In the genomic region with DNA sequence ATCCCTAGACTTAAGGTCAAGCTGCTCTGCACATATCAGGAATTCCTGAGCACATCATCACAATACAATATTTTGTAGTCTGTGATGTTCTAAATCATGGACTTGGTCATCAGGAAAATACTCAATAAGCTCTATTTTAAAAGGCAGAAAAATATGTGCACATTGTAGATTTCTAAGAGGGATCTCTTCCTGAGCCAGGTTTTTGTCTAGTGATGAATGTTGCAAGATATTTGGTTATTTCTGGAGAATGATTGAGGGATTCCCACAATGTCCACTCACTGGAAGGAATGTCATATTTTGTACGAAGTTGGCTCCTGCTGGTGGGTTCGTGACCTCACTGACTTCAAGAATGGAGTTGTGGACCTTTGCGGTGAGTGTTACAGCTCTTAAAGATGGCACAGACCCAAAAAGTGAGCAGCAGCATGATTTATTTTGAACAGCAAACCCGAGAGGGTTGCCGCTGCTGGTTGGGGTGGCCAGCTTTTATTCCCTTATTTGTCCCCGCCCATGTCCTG, we compare ENCODE assay signal across 23 cellular contexts.
"Had no signal": no experiment of that assay in that cellular context is flagged by ENCODE, and none has a peak within 500 bp of the region (broad histone marks: within the 10 kb centered on the region; RNA-seq: fewer than 3 reads in every experiment).

No MANE protein-coding gene starts in this region.

- H3K27ac Mint-ChIP-seq: activated naive CD4-positive, alpha-beta T cell treated with anti-CD3 and anti-CD28 coated beads, Interleukin-2, amount 50 U/mL, for 72 hours; activated T-cell treated with anti-CD3 and anti-CD28 coated beads, Interleukin-2, amount 50 U/mL, for 24 hours; activated T-helper 17 cell treated with anti-CD3 and anti-CD28 coated beads, Interleukin-2, amount 50 U/mL, for 72 hours; T-cell; T-helper 2 cell treated with Interferon-gamma antibody and Interleukin-4, amounts not matched to agents 5 μg/mL and 100 μg/mL, for 36 hours had no signal

- DNase-seq: activated CD4-positive, alpha-beta T cell treated with anti-CD3 and anti-CD28 coated beads for 1 hour; activated CD4-positive, alpha-beta T cell treated with anti-CD3 and anti-CD28 coated beads, Interleukin-2, amount 50 U/mL, for 1 hour; activated CD8-positive, alpha-beta memory T cell treated with anti-CD3 and anti-CD28 coated beads for 24 hours; activated CD8-positive, alpha-beta memory T cell treated with anti-CD3 and anti-CD28 coated beads, Interleukin-2, amount 50 U/mL, for 4 hours; activated T-cell treated with anti-CD3 and anti-CD28 coated beads, Interleukin-2, amount 50 U/mL, for 24 hours; hippocampal formation; left cardiac atrium; posterior cingulate gyrus; spleen; stimulated activated CD4-positive, alpha-beta T cell treated with anti-CD3 and anti-CD28 coated beads, Interleukin-4, amount 100 ng/mL, for 1 hour; stimulated activated naive CD4-positive, alpha-beta T cell; T-cell; trophoblast cell; uterus had no signal

- H3K4me3 ChIP-seq: ascending aorta, cardiac muscle cell, spleen, testis, uterus had no signal

- ATAC-seq: activated naive CD4-positive, alpha-beta T cell treated with anti-CD3 and anti-CD28 coated beads, Interleukin-2, amount 50 U/mL, for 72 hours; activated T-helper 17 cell treated with anti-CD3 and anti-CD28 coated beads, Interleukin-2, amount 50 U/mL, for 72 hours; left cardiac atrium; sciatic nerve; T-cell had no signal

- H3K27me3 ChIP-seq: ascending aorta, cardiac muscle cell, spleen, testis, uterus had no signal

- H3K27ac ChIP-seq: ascending aorta, cardiac muscle cell, spleen, testis, uterus had no signal

- FAIRE-seq: frontal cortex had no signal

- H3K9me3 ChIP-seq: ascending aorta, testis, uterus had no signal

- H3K4me1 ChIP-seq: ascending aorta, spleen, testis, uterus had no signal

- H3K4me3 Mint-ChIP-seq: activated T-cell treated with anti-CD3 and anti-CD28 coated beads, Interleukin-2, amount 50 U/mL, for 24 hours; activated T-helper 17 cell treated with anti-CD3 and anti-CD28 coated beads, Interleukin-2, amount 50 U/mL, for 72 hours; neural crest cell; T-cell; T-helper 2 cell treated with Interferon-gamma antibody and Interleukin-4, amounts not matched to agents 5 μg/mL and 100 μg/mL, for 36 hours had no signal

- H3K4me1 Mint-ChIP-seq: activated T-helper 17 cell treated with anti-CD3 and anti-CD28 coated beads, Interleukin-2, amount 50 U/mL, for 72 hours; T-cell had no signal

- H3K9me3 Mint-ChIP-seq: activated naive CD4-positive, alpha-beta T cell treated with anti-CD3 and anti-CD28 coated beads, Interleukin-2, amount 50 U/mL, for 72 hours; activated T-cell treated with anti-CD3 and anti-CD28 coated beads, Interleukin-2, amount 50 U/mL, for 24 hours; activated T-helper 17 cell treated with anti-CD3 and anti-CD28 coated beads, Interleukin-2, amount 50 U/mL, for 72 hours; neural crest cell; T-cell; T-helper 2 cell treated with Interferon-gamma antibody and Interleukin-4, amounts not matched to agents 5 μg/mL and 100 μg/mL, for 36 hours had no signal

- H3K36me3 Mint-ChIP-seq: activated naive CD4-positive, alpha-beta T cell treated with anti-CD3 and anti-CD28 coated beads, Interleukin-2, amount 50 U/mL, for 72 hours; T-cell had no signal

- H3K36me3 ChIP-seq: ascending aorta, cardiac muscle cell, spleen, uterus had no signal
